Comparison of ENCODE assay signal across 22 cellular contexts in genomic region chr6:4820704-4821276, GRCh38. TPM values are rescaled to one million over a fixed set of nuclear protein-coding genes. Genes with fewer than 3 reads are reported as not detected.
DNase-seq lines count a peak whose midpoint lies in the region; FAIRE-seq and TF ChIP-seq lines count a peak whose summit lies in the region.
"Had no signal": no experiment of that assay in that cellular context is flagged by ENCODE, and none has a peak within 500 bp of the region (broad histone marks: within the 10 kb centered on the region; RNA-seq: fewer than 3 reads in every experiment).

No MANE protein-coding gene starts in this region.

- no peak overlapping the region for H3K4me3 ChIP-seq in astrocyte (ENCODE audit: insufficient read depth, low read depth, low read length)
- peak overlapping the region in 1 of 2 experiments; percentile 55 for H3K4me3 ChIP-seq in mesenchymal stem cell (ENCODE audit: insufficient read depth in 1 of 2, low read depth in 1 of 2, low read length in 2 of 2)
- H3K4me3 ChIP-seq: K562 had no signal

- H3K79me2 ChIP-seq in astrocyte (ENCODE audit: insufficient read depth, low read length), result peaks cover 95% of the 10 kb centered on the region

- H3K4me1 Mint-ChIP-seq in astrocyte (ENCODE audit: low read depth, unreplicated experiment) (peaks cover 26% of the 10 kb centered on the region), glutamatergic neuron (ENCODE audit: low read depth, unreplicated experiment) (peaks cover 8% of the 10 kb centered on the region)

- H2BK12ac ChIP-seq in mesenchymal stem cell (ENCODE audit: low read length in 2 of 2), result no peak overlapping the region

- H3K27me3 ChIP-seq in astrocyte (ENCODE audit: insufficient read depth, low read length) (no peaks in the 10 kb centered on the region), mesenchymal stem cell (ENCODE audit: control insufficient read depth in 1 of 2, insufficient read depth in 1 of 2, low read length in 2 of 2) (no peaks in the 10 kb centered on the region)

- H4K20me1 ChIP-seq in astrocyte (ENCODE audit: insufficient read depth, low read length), result peaks cover 85% of the 10 kb centered on the region

- no peak overlapping the region for H4K91ac ChIP-seq in mesenchymal stem cell (ENCODE audit: low read length)

- H3K9ac ChIP-seq in astrocyte (ENCODE audit: low read length), result no peak overlapping the region
- peak overlapping the region; percentile 55 for H3K9ac ChIP-seq in mesenchymal stem cell (ENCODE audit: low read length)
- H3K9ac ChIP-seq: parathyroid adenoma had no signal

- H3K4me3 Mint-ChIP-seq in astrocyte (ENCODE audit: unreplicated experiment), result no peak overlapping the region
- no peak overlapping the region for H3K4me3 Mint-ChIP-seq in glutamatergic neuron (ENCODE audit: unreplicated experiment)
- H3K4me3 Mint-ChIP-seq: central memory CD8-positive, alpha-beta T cell; natural killer cell had no signal

- H2BK5ac ChIP-seq in mesenchymal stem cell (ENCODE audit: low read depth, low read length, poor library complexity, severe bottlenecking), result no peak overlapping the region

- H3K14ac ChIP-seq in mesenchymal stem cell (ENCODE audit: low read length in 2 of 2), result no peak overlapping the region

- H2BK15ac ChIP-seq in mesenchymal stem cell (ENCODE audit: low read depth, poor library complexity, severe bottlenecking), result no peak overlapping the region

- H3K18ac ChIP-seq in mesenchymal stem cell (ENCODE audit: low read depth in 1 of 2, low read length in 2 of 2), result no peak overlapping the region

- no peak overlapping the region for H2BK120ac ChIP-seq in mesenchymal stem cell (ENCODE audit: low read depth, low read length)

- H3K9me3 ChIP-seq in astrocyte (ENCODE audit: insufficient read depth, low read depth, low read length) (no peaks in the 10 kb centered on the region), mesenchymal stem cell (ENCODE audit: control insufficient read depth, low read length) (peaks cover 1% of the 10 kb centered on the region)

- peak overlapping the region; percentile 12 for H3K4me2 ChIP-seq in astrocyte (ENCODE audit: low read length)
- H3K4me2 ChIP-seq in mesenchymal stem cell (ENCODE audit: low read length, poor library complexity, severe bottlenecking), result no peak overlapping the region

- H3K36me3 Mint-ChIP-seq in astrocyte (ENCODE audit: low read depth, unreplicated experiment) (peaks cover 5% of the 10 kb centered on the region), glutamatergic neuron (ENCODE audit: unreplicated experiment) (peaks cover 3% of the 10 kb centered on the region)
- H3K36me3 Mint-ChIP-seq: natural killer cell had no signal

- H4K8ac ChIP-seq in mesenchymal stem cell (ENCODE audit: low read length), result no peak overlapping the region

- no peak overlapping the region for H3K23ac ChIP-seq in mesenchymal stem cell (ENCODE audit: low read length in 2 of 2)

- no peak overlapping the region for H2AK5ac ChIP-seq in mesenchymal stem cell (ENCODE audit: low read length, severe bottlenecking)

- CTCF ChIA-PET in RWPE1 (lab: Yijun Ruan, JAX), result no interaction called here

- H3K79me1 ChIP-seq in mesenchymal stem cell (replicated peaks; ENCODE audit: low read length, poor library complexity, severe bottlenecking), result peaks cover 25% of the 10 kb centered on the region

- TF ChIP-seq CTCF in astrocyte (IDR thresholded peaks at IDR 0.05; ENCODE audit: insufficient read depth, low read depth, low read length) (no peak), glutamatergic neuron (IDR thresholded peaks at IDR 0.05; ENCODE audit: partially characterized antibody, unreplicated experiment) (no peak), RWPE1 (conservative IDR thresholded peaks at IDR 0.05; ENCODE audit: low read depth) (no peak)

- H3K9me3 Mint-ChIP-seq in astrocyte (ENCODE audit: unreplicated experiment) (no peaks in the 10 kb centered on the region), glutamatergic neuron (ENCODE audit: unreplicated experiment) (no peaks in the 10 kb centered on the region)
- H3K9me3 Mint-ChIP-seq: central memory CD8-positive, alpha-beta T cell; natural killer cell had no signal

- H3K36me3 ChIP-seq in astrocyte (ENCODE audit: insufficient read depth, low read length) (no peaks in the 10 kb centered on the region), mesenchymal stem cell (ENCODE audit: control insufficient read depth in 1 of 2, insufficient read depth in 2 of 2, low read depth in 1 of 2, low read length in 2 of 2) (no peaks in the 10 kb centered on the region)

- no peak overlapping the region for H3K4ac ChIP-seq in mesenchymal stem cell (ENCODE audit: low read depth in 1 of 2, low read length in 2 of 2)

- H3K27ac Mint-ChIP-seq in astrocyte (ENCODE audit: unreplicated experiment), result no peak overlapping the region
- no peak overlapping the region for H3K27ac Mint-ChIP-seq in glutamatergic neuron (ENCODE audit: unreplicated experiment)

- H2AFZ ChIP-seq in astrocyte (ENCODE audit: low read depth, low read length), result no peak overlapping the region
- H2AFZ ChIP-seq in mesenchymal stem cell (ENCODE audit: low read depth, low read length), result no peak overlapping the region
- H2AFZ ChIP-seq: parathyroid adenoma had no signal

- WGBS in mesenchymal stem cell, result 98% methylated on average over 5 of the region's 5 CpGs

- H3K4me1 ChIP-seq in astrocyte (ENCODE audit: insufficient read depth, low read length), result no peaks in the 10 kb centered on the region
- peaks cover 1% of the 10 kb centered on the region for H3K4me1 ChIP-seq in mesenchymal stem cell (ENCODE audit: control insufficient read depth, insufficient read depth, low read depth, low read length)

- peak; percentile 19 for DNase-seq in activated CD4-positive, alpha-beta T cell treated with anti-CD3 and anti-CD28 coated beads for 48 hours
- DNase-seq in activated CD4-positive, alpha-beta T cell treated with anti-CD3 and anti-CD28 coated beads, Interleukin-2, amount 50 U/mL, for 1 hour, result no peak
- DNase-seq in GM03348 (ENCODE audit: low spot score) (peak; percentile 76), astrocyte (ENCODE audit: low read depth) (peak; percentile 47), mesenchymal stem cell (no peak), iPS-NIHi11 (ENCODE audit: low spot score) (no peak), glutamatergic neuron (no peak), RWPE1 (ENCODE audit: low spot score) (no peak)
- DNase-seq: activated CD4-positive, alpha-beta T cell treated with anti-CD3 and anti-CD28 coated beads, Interleukin-2, amount 50 U/mL, for 48 hours; amniotic stem cell; effector CD4-positive, alpha-beta T cell; natural killer cell; NCI-H2081; NCI-H526 treated with DMSO at 0.1 percent for 48 hours; SHP77 treated with DMSO at 0.1 percent for 48 hours; stimulated activated CD4-positive, alpha-beta T cell treated with anti-CD3 and anti-CD28 coated beads, Interleukin-4, amount 100 ng/mL, for 1 hour; substantia nigra had no signal

- FAIRE-seq in astrocyte (lab: Jason Lieb, UNC), result peak; percentile 17
- FAIRE-seq: H1, K562 had no signal

- H3K27me3 Mint-ChIP-seq in astrocyte (ENCODE audit: low read depth, unreplicated experiment) (no peaks in the 10 kb centered on the region), glutamatergic neuron (ENCODE audit: unreplicated experiment) (no peaks in the 10 kb centered on the region)
- H3K27me3 Mint-ChIP-seq: central memory CD8-positive, alpha-beta T cell had no signal

- H3K27ac ChIP-seq in astrocyte (ENCODE audit: low read depth, low read length), result no peak overlapping the region
- no peak overlapping the region for H3K27ac ChIP-seq in mesenchymal stem cell (ENCODE audit: low read length, poor library complexity, severe bottlenecking)
- no peak overlapping the region for H3K27ac ChIP-seq in RWPE1
- H3K27ac ChIP-seq: 22Rv1, parathyroid adenoma had no signal

- POLR2A ChIA-PET in RWPE1 (lab: Yijun Ruan, JAX; ENCODE audit: low non-redundant PET), result no interaction called here

RNA-seq across cellular contexts. Expression of gene CDYL, which starts 44.6 kb away (rescaled TPM):
- 77.2 and 87.1 TPM in 2 replicates for total RNA-seq in astrocyte
- 35.1 TPM for polyA plus RNA-seq in mesenchymal stem cell (2013, experiment 1 of 2)
- polyA plus RNA-seq in mesenchymal stem cell (2013, experiment 2 of 2), result 33.1 TPM
- 63.3 TPM for total RNA-seq in glutamatergic neuron (ENCODE audit: unreplicated experiment)

Comparison
In these comparisons a context has a peak if more than half of its experiments do, and no peak if none do; other contexts are left out.
1. DNase-seq: peak in activated CD4-positive, alpha-beta T cell treated with anti-CD3 and anti-CD28 coated beads for 48 hours (single experiment), GM03348 (single experiment) and astrocyte (single experiment); none in activated CD4-positive, alpha-beta T cell treated with anti-CD3 and anti-CD28 coated beads, Interleukin-2, amount 50 U/mL, for 1 hour (single experiment), mesenchymal stem cell (single experiment), iPS-NIHi11 (single experiment), glutamatergic neuron (single experiment) and RWPE1 (single experiment).